In the genomic region with DNA sequence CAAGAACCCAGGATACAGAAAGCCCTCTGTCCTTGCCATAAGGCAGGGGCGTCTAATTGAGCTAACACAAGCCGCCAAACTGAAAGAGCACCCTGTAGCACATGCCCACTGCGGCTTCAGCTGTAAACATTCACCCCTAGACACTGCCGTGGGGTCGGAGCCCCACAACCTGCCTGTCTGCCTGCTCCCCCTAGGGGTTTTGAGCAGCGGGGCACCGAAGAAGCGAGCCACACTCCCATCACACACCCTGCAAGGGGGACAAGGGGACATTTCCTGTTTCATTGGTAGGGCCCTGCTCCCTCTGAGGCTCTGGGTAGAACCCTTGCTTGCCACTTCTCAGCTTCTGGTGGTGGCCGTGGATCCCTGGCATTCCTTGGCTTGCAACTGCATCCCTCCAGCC, we compare ENCODE assay signal across 16 cellular contexts. TPM values are rescaled to one million over a fixed set of nuclear protein-coding genes. Genes with fewer than 3 reads are reported as not detected.
DNase-seq lines count a peak whose midpoint lies in the region; ATAC-seq and TF ChIP-seq lines count a peak whose summit lies in the region.
"Had no signal": no experiment of that assay in that cellular context is flagged by ENCODE, and none has a peak within 500 bp of the region (broad histone marks: within the 10 kb centered on the region; RNA-seq: fewer than 3 reads in every experiment).

No MANE protein-coding gene starts in this region.

- no peak for ATAC-seq in GM19035 (IDR thresholded peaks at IDR 0.05; ENCODE audit: unreplicated experiment)
- ATAC-seq: lower lobe of right lung had no signal

- H3K9me3 ChIP-seq in Caco-2 = no peaks in the 10 kb centered on the region
- H3K9me3 ChIP-seq: lower lobe of right lung, thoracic aorta had no signal

- H3K4me3 ChIP-seq in Caco-2 (ENCODE audit: low read depth, low read length) = no peak overlapping the region
- no peak overlapping the region for H3K4me3 ChIP-seq in H7 (ENCODE audit: insufficient read depth, low read depth, low read length)
- H3K4me3 ChIP-seq: lower lobe of right lung, thoracic aorta had no signal

- no peaks in the 10 kb centered on the region for H3K27me3 Mint-ChIP-seq in Caco-2 (ENCODE audit: insufficient read depth, unreplicated experiment)
- H3K27me3 Mint-ChIP-seq in activated naive CD8-positive, alpha-beta T cell treated with anti-CD3 and anti-CD28 coated beads for 36 hours = no peaks in the 10 kb centered on the region
- H3K27me3 Mint-ChIP-seq: brain had no signal

- DNase-seq in Caco-2 = peak in 1 of 2 experiments; percentile 19
- DNase-seq in H7 = peak; percentile 25
- DNase-seq in activated naive CD8-positive, alpha-beta T cell treated with anti-CD3 and anti-CD28 coated beads for 36 hours = peak; percentile 11
- DNase-seq in NCI-H1436 (lab: John Stamatoyannopoulos, UW) = no peak
- DNase-seq in NCI-H1105 treated with DMSO at 0.1 percent for 48 hours (lab: John Stamatoyannopoulos, UW) = no peak
- no peak for DNase-seq in HPDE6-E6E7 (ENCODE audit: extremely low spot score)
- DNase-seq: activated CD4-positive, alpha-beta T cell treated with anti-CD3 and anti-CD28 coated beads, Interleukin-2, amount 50 U/mL, for 1 hour; hippocampal formation; lower lobe of right lung; NCI-H2081 treated with DMSO at 0.1 percent for 48 hours; small intestine; T-helper 1 cell had no signal

- POLR2A ChIA-PET in Caco-2 (lab: Charles Lee) = no interaction called here

- H3K9me3 Mint-ChIP-seq in Caco-2 (ENCODE audit: unreplicated experiment) = no peaks in the 10 kb centered on the region
- H3K9me3 Mint-ChIP-seq in activated naive CD8-positive, alpha-beta T cell treated with anti-CD3 and anti-CD28 coated beads for 36 hours = no peaks in the 10 kb centered on the region
- H3K9me3 Mint-ChIP-seq: brain had no signal

- no peak overlapping the region for H3K4me3 Mint-ChIP-seq in Caco-2 (ENCODE audit: unreplicated experiment)
- no peak overlapping the region for H3K4me3 Mint-ChIP-seq in activated naive CD8-positive, alpha-beta T cell treated with anti-CD3 and anti-CD28 coated beads for 36 hours
- H3K4me3 Mint-ChIP-seq: brain had no signal

- TF ChIP-seq CTCF in Caco-2 (IDR thresholded peaks at IDR 0.05; ENCODE audit: insufficient read depth in 1 of 2, low read depth in 1 of 2, low read length in 1 of 2, severe bottlenecking in 1 of 2, unreplicated experiment in 1 of 2) = peak; percentile 31 to 45

- peaks cover 6% of the 10 kb centered on the region for H3K36me3 Mint-ChIP-seq in Caco-2 (ENCODE audit: insufficient read depth, unreplicated experiment)
- no peaks in the 10 kb centered on the region for H3K36me3 Mint-ChIP-seq in activated naive CD8-positive, alpha-beta T cell treated with anti-CD3 and anti-CD28 coated beads for 36 hours
- H3K36me3 Mint-ChIP-seq: brain had no signal

- BruUV-seq in Caco-2 (replicated peaks; lab: Mats Ljungman, UMichigan) = no TSS peak

- intact Hi-C loops in Caco-2 (cut with micrococcal nuclease; ENCODE audit: unreplicated experiment) = no loop called here

- peaks cover 7% of the 10 kb centered on the region for H3K4me1 Mint-ChIP-seq in Caco-2 (ENCODE audit: low read depth, unreplicated experiment)
- H3K4me1 Mint-ChIP-seq in activated naive CD8-positive, alpha-beta T cell treated with anti-CD3 and anti-CD28 coated beads for 36 hours = no peaks in the 10 kb centered on the region
- H3K4me1 Mint-ChIP-seq: brain had no signal

- peak overlapping the region; percentile 56 for H3K27ac ChIP-seq in layer of hippocampus (ENCODE audit: low read depth, low read length)
- H3K27ac ChIP-seq: lower lobe of right lung, thoracic aorta had no signal

- H3K36me3 ChIP-seq in Caco-2 (ENCODE audit: control insufficient read depth, insufficient read depth, low read length) (no peaks in the 10 kb centered on the region), H7 (replicated peaks; ENCODE audit: control insufficient read depth, insufficient read depth, low read length) (no peaks in the 10 kb centered on the region)
- H3K36me3 ChIP-seq: lower lobe of right lung, thoracic aorta had no signal

- CTCF ChIA-PET in Caco-2 (lab: Charles Lee) = no interaction called here

- no peaks in the 10 kb centered on the region for H3K4me1 ChIP-seq in Caco-2
- H3K4me1 ChIP-seq: lower lobe of right lung had no signal

- no peak overlapping the region for H3K27ac Mint-ChIP-seq in Caco-2 (ENCODE audit: unreplicated experiment)
- no peak overlapping the region for H3K27ac Mint-ChIP-seq in activated naive CD8-positive, alpha-beta T cell treated with anti-CD3 and anti-CD28 coated beads for 36 hours

- H3K27me3 ChIP-seq in Caco-2 (replicated peaks; ENCODE audit: control insufficient read depth, insufficient read depth, low read length) (no peaks in the 10 kb centered on the region; the same call in 1 of the 2 replicates), H7 (ENCODE audit: control insufficient read depth, insufficient read depth, low read length) (no peaks in the 10 kb centered on the region), layer of hippocampus (ENCODE audit: control insufficient read depth, insufficient read depth, low read length) (no peaks in the 10 kb centered on the region)

RNA-seq across cellular contexts. Expression of gene BCLAF1, which starts 45.2 kb away (rescaled TPM):
- 178 and 182 TPM in 2 replicates for total RNA-seq in Caco-2 (2022)
- 56.9 and 59.0 TPM in 2 replicates for total RNA-seq in H7 (2014; rRNA removed; shearing (Covaris generic))
- 100 to 1,000 TPM; 237 to 239 TPM for total RNA-seq in activated naive CD8-positive, alpha-beta T cell treated with anti-CD3 and anti-CD28 coated beads for 36 hours

Comparison
In these comparisons a context has a peak if more than half of its experiments do, and no peak if none do; other contexts are left out.
1. DNase-seq: peak in H7 (single experiment) and activated naive CD8-positive, alpha-beta T cell treated with anti-CD3 and anti-CD28 coated beads for 36 hours (single experiment); none in NCI-H1436 (single experiment), NCI-H1105 treated with DMSO at 0.1 percent for 48 hours (single experiment) and HPDE6-E6E7 (single experiment).